Comparison of ENCODE assay signal across 8 cellular contexts in genomic region chr19:15466851-15467733, GRCh38. TPM values are rescaled to one million over a fixed set of nuclear protein-coding genes. Genes with fewer than 3 reads are reported as not detected.
DNase-seq lines count a peak whose midpoint lies in the region; ATAC-seq and TF ChIP-seq lines count a peak whose summit lies in the region.

No MANE protein-coding gene starts in this region.

- H3K9me3 ChIP-seq in OCI-LY3 (ENCODE audit: insufficient read depth, low read length) (no peaks in the 10 kb centered on the region), Karpas-422 (ENCODE audit: low read length) (no peaks in the 10 kb centered on the region)

- peak overlapping the region; percentile 62; the same call in 1 of the 2 replicates for H2AFZ ChIP-seq in OCI-LY3 (ENCODE audit: low read depth, low read length)
- no peak overlapping the region for H2AFZ ChIP-seq in Karpas-422 (ENCODE audit: low read length)

- peak overlapping the region; percentile 4 for H3K4me3 Mint-ChIP-seq in activated naive CD4-positive, alpha-beta T cell treated with anti-CD3 and anti-CD28 coated beads, Interleukin-2, amount 10 ng/mL, durations not matched to agents 7 days and 5 days

- H3K9me3 Mint-ChIP-seq in activated naive CD4-positive, alpha-beta T cell treated with anti-CD3 and anti-CD28 coated beads, Interleukin-2, amount 10 ng/mL, durations not matched to agents 7 days and 5 days = no peaks in the 10 kb centered on the region

- DNase-seq in EL (peak; percentile 43), retina (no peak), Karpas-422 (no peak), ecto neural progenitor cell (ENCODE audit: low spot score) (no peak)
- peak; percentile 77 for DNase-seq in activated naive CD4-positive, alpha-beta T cell treated with anti-CD3 and anti-CD28 coated beads, Interleukin-2, amount 10 ng/mL, durations not matched to agents 7 days and 5 days
- peak; percentile 56 for DNase-seq in stimulated activated CD4-positive, alpha-beta T cell treated with anti-CD3 and anti-CD28 coated beads, Interleukin-2, amount 100 ng/mL, for 4 hours (ENCODE audit: low read depth)

- H4K20me1 ChIP-seq in OCI-LY3 (ENCODE audit: insufficient read depth, low read length) (no peaks in the 10 kb centered on the region), Karpas-422 (ENCODE audit: insufficient read depth, low read depth, low read length) (no peaks in the 10 kb centered on the region)

- TF ChIP-seq CTCF in OCI-LY3 (IDR thresholded peaks at IDR 0.05; ENCODE audit: low read depth, low read length) = no peak

- H3K27ac Mint-ChIP-seq in activated naive CD4-positive, alpha-beta T cell treated with anti-CD3 and anti-CD28 coated beads, Interleukin-2, amount 10 ng/mL, durations not matched to agents 7 days and 5 days = peak overlapping the region; percentile 87

- CTCF ChIA-PET in activated naive CD4-positive, alpha-beta T cell treated with anti-CD3 and anti-CD28 coated beads, Interleukin-2, amount 10 ng/mL, durations not matched to agents 7 days and 5 days (lab: Charles Lee) = interaction anchor here (0.8 to 1.8 kb wide), 4 partner anchors 45 to 89 kb away, joined by 3 to 7 read pairs (median 4); partner anchors contain the start of gene AKAP8L

- H3K9ac ChIP-seq in OCI-LY3 (ENCODE audit: low read length) (no peak overlapping the region), Karpas-422 (ENCODE audit: low read length) (no peak overlapping the region)

- H3K79me2 ChIP-seq in OCI-LY3 (ENCODE audit: low read length) = peaks cover 12% of the 10 kb centered on the region
- no peaks in the 10 kb centered on the region for H3K79me2 ChIP-seq in Karpas-422 (ENCODE audit: low read length)

- H3K27me3 ChIP-seq in OCI-LY3 (ENCODE audit: low read depth, low read length) = no peaks in the 10 kb centered on the region
- no peaks in the 10 kb centered on the region for H3K27me3 ChIP-seq in Karpas-422 (ENCODE audit: low read length)

- ATAC-seq in GM21825 (IDR thresholded peaks at IDR 0.05; ENCODE audit: unreplicated experiment) = peak; percentile 51

- peaks cover 22% of the 10 kb centered on the region for H3K4me1 ChIP-seq in OCI-LY3 (ENCODE audit: low read length)
- H3K4me1 ChIP-seq in Karpas-422 (ENCODE audit: low read length) = peaks cover 8% of the 10 kb centered on the region

- peaks cover 20% of the 10 kb centered on the region for H3K36me3 Mint-ChIP-seq in activated naive CD4-positive, alpha-beta T cell treated with anti-CD3 and anti-CD28 coated beads, Interleukin-2, amount 10 ng/mL, durations not matched to agents 7 days and 5 days

- H3K27ac ChIP-seq in OCI-LY3 (ENCODE audit: low read length) (0 out of 2 replicates have a peak overlapping the region, but pooled peaks have one; percentile 5), Karpas-422 (ENCODE audit: low read length) (no peak overlapping the region)

- H3K36me3 ChIP-seq in OCI-LY3 (replicated peaks; ENCODE audit: low read depth, low read length) = no peaks in the 10 kb centered on the region
- no peaks in the 10 kb centered on the region for H3K36me3 ChIP-seq in Karpas-422 (ENCODE audit: insufficient read depth, low read length)

- peaks cover 69% of the 10 kb centered on the region for H3K4me1 Mint-ChIP-seq in activated naive CD4-positive, alpha-beta T cell treated with anti-CD3 and anti-CD28 coated beads, Interleukin-2, amount 10 ng/mL, durations not matched to agents 7 days and 5 days

- no peak overlapping the region for H3K4me3 ChIP-seq in OCI-LY3 (ENCODE audit: low read length)
- H3K4me3 ChIP-seq in Karpas-422 (ENCODE audit: low read length) = no peak overlapping the region

- peaks cover 27% of the 10 kb centered on the region for H3K27me3 Mint-ChIP-seq in activated naive CD4-positive, alpha-beta T cell treated with anti-CD3 and anti-CD28 coated beads, Interleukin-2, amount 10 ng/mL, durations not matched to agents 7 days and 5 days

- peak overlapping the region; percentile 44 for H3K4me2 ChIP-seq in OCI-LY3 (ENCODE audit: low read length)
- H3K4me2 ChIP-seq in Karpas-422 (ENCODE audit: low read depth, low read length, poor library complexity, severe bottlenecking) = no peak overlapping the region

- no peaks in the 10 kb centered on the region for H3K9me2 ChIP-seq in Karpas-422 (replicated peaks; ENCODE audit: insufficient read depth, low read length)

RNA-seq across cellular contexts. Expression of gene RASAL3, which starts 2.7 kb away (rescaled TPM):
- 4.0 and 27.1 TPM in 2 replicates for total RNA-seq in Karpas-422 (2014; rRNA removed; shearing (Covaris generic); ENCODE audit: low replicate concordance)

RNA-seq across cellular contexts. Expression of gene PGLYRP2, which starts 12.2 kb away (rescaled TPM):
- not detected in 2 replicates for total RNA-seq in Karpas-422 (2014; rRNA removed; shearing (Covaris generic); ENCODE audit: low replicate concordance)

RNA-seq across cellular contexts. Expression of gene WIZ, which starts 17.3 kb away (rescaled TPM):
- 5.3 and 5.4 TPM in 2 replicates for total RNA-seq in Karpas-422 (2014; rRNA removed; shearing (Covaris generic); ENCODE audit: low replicate concordance)

RNA-seq across cellular contexts. Expression of gene CYP4F22, which starts 41.2 kb away (rescaled TPM):
- total RNA-seq in Karpas-422 (2014; rRNA removed; shearing (Covaris generic); ENCODE audit: low replicate concordance) = not detected in 2 replicates

RNA-seq across cellular contexts. Expression of gene AKAP8L, which starts 48.3 kb away (rescaled TPM):
- total RNA-seq in Karpas-422 (2014; rRNA removed; shearing (Covaris generic); ENCODE audit: low replicate concordance) = 82.4 and 108 TPM in 2 replicates

Comparison
In these comparisons a context has a peak if more than half of its experiments do, and no peak if none do; other contexts are left out.
1. DNase-seq: peak in EL (single experiment), activated naive CD4-positive, alpha-beta T cell treated with anti-CD3 and anti-CD28 coated beads, Interleukin-2, amount 10 ng/mL, durations not matched to agents 7 days and 5 days (single experiment) and stimulated activated CD4-positive, alpha-beta T cell treated with anti-CD3 and anti-CD28 coated beads, Interleukin-2, amount 100 ng/mL, for 4 hours (single experiment); none in retina (single experiment), Karpas-422 (single experiment) and ecto neural progenitor cell (single experiment).